Comparison of ENCODE assay signal across 36 cellular contexts in genomic region chr13:25051065-25051464, GRCh38. TPM values are rescaled to one million over a fixed set of nuclear protein-coding genes. Genes with fewer than 3 reads are reported as not detected.
"Had no signal": no experiment of that assay in that cellular context is flagged by ENCODE, and none has a peak within 500 bp of the region (broad histone marks: within the 10 kb centered on the region; RNA-seq: fewer than 3 reads in every experiment).

No MANE protein-coding gene starts in this region.

- DNase-seq: Kasumi-1, MG63, MM.1S, MV-4-11, NCI-H1048, NCI-H1092, NCI-H1092 treated with DMSO at 0.1 percent for 48 hours, NCI-H1105, NCI-H1105 treated with DMSO at 0.1 percent for 48 hours, NCI-H1417, NCI-H1417 treated with DMSO at 0.1 percent for 48 hours, NCI-H1436, NCI-H1436 treated with DMSO at 0.1 percent for 48 hours, NCI-H146, NCI-H1694, NCI-H1694 treated with DMSO at 0.1 percent for 48 hours, NCI-H187, NCI-H1930, NCI-H2029, NCI-H2029 treated with DMSO at 0.1 percent for 48 hours, NCI-H2081, NCI-H2081 treated with DMSO at 0.1 percent for 48 hours, NCI-H2107, NCI-H2171, NCI-H2171 treated with DMSO at 0.1 percent for 48 hours, NCI-H2227 treated with DMSO at 0.1 percent for 48 hours, NCI-H226, NCI-H345, NCI-H446, NCI-H446 treated with DMSO at 0.1 percent for 48 hours, NCI-H510A, NCI-H510A treated with DMSO at 0.1 percent for 48 hours, NCI-H524, NCI-H524 treated with DMSO at 0.1 percent for 48 hours, NCI-H526 had no signal

- H3K36me3 ChIP-seq: MG63 had no signal

- H3K4me3 ChIP-seq: MG63 had no signal

RNA-seq across cellular contexts. Expression of gene PABPC3, which starts 44.9 kb away (rescaled TPM):
- total RNA-seq: LHCN-M2 had no signal
